Comparison of ENCODE assay signal across 9 cellular contexts in the genomic region with DNA sequence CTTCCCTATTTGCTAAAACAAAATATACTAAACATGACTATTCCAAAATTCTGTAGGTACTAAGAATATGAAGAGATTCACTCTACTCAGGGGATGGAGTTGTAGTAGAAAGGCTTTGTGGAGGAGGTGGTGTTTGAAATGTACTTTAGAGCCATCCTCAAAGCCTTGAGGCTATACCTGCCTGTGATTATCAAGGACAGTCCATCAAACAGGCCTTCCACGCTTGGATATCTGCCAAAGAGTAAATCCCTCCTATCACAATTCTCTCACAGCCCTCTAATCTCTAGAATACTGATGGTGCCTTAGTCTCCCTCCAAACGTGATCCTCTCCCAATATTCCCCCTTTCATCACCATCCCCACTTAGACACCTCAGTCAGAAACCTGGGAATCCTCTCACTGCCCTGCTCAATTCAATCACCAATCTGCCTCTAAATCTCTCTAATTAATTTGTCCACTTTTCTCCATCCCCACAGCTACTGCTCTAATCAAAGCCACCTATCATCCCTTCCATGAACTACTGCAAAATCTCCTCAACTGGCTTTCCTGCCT. TPM values are rescaled to one million over a fixed set of nuclear protein-coding genes. Genes with fewer than 3 reads are reported as not detected.
DNase-seq lines count a peak whose midpoint lies in the region; ATAC-seq and TF ChIP-seq lines count a peak whose summit lies in the region.
"Had no signal": no experiment of that assay in that cellular context is flagged by ENCODE, and none has a peak within 500 bp of the region (broad histone marks: within the 10 kb centered on the region; RNA-seq: fewer than 3 reads in every experiment).

No MANE protein-coding gene starts in this region.

- H2BK12ac ChIP-seq in mesenchymal stem cell (ENCODE audit: low read length in 2 of 2), result no peak overlapping the region

- in situ Hi-C loops in Panc1 (cut with HindIII; ENCODE audit: low pct_unique_long_range_greater_than_20kb, low sequenced_read_pairs), result no loop called here

- ATAC-seq in Panc1 (no peak), HG03025 (IDR thresholded peaks at IDR 0.05; ENCODE audit: low FRiP score, unreplicated experiment) (no peak)

- H3K9me3 Mint-ChIP-seq in Calu3 (ENCODE audit: low read depth, unreplicated experiment), result no peaks in the 10 kb centered on the region
- no peaks in the 10 kb centered on the region for H3K9me3 Mint-ChIP-seq in endothelial cell (ENCODE audit: unreplicated experiment)

- H3K9ac ChIP-seq in BLaER1 treated with 17β-estradiol and CSF1 and Interleukin-3, amounts not matched to agents 10 nM and 100 nM, result no peak overlapping the region
- peak overlapping the region; percentile 25 for H3K9ac ChIP-seq in mesenchymal stem cell (ENCODE audit: low read length)

- H3K27ac Mint-ChIP-seq in Calu3 (ENCODE audit: unreplicated experiment), result peak overlapping the region; percentile 26
- H3K27ac Mint-ChIP-seq in endothelial cell (ENCODE audit: unreplicated experiment), result no peak overlapping the region

- WGBS in mesenchymal stem cell, result 53% methylated on average over 2 of the region's 2 CpGs

- CTCF ChIA-PET in Calu3 (lab: Charles Lee), result no interaction called here
- CTCF ChIA-PET in Panc1 (lab: Charles Lee), result no interaction called here

- no peak overlapping the region for H3K4me3 Mint-ChIP-seq in Calu3 (ENCODE audit: low read depth, unreplicated experiment)
- no peak overlapping the region for H3K4me3 Mint-ChIP-seq in endothelial cell (ENCODE audit: unreplicated experiment)

- no peaks in the 10 kb centered on the region for H3K27me3 Mint-ChIP-seq in Calu3 (ENCODE audit: unreplicated experiment)
- H3K27me3 Mint-ChIP-seq in endothelial cell (ENCODE audit: unreplicated experiment), result no peaks in the 10 kb centered on the region

- no peak overlapping the region for H2BK15ac ChIP-seq in mesenchymal stem cell (ENCODE audit: low read depth, poor library complexity, severe bottlenecking)

- H3K14ac ChIP-seq in mesenchymal stem cell (ENCODE audit: low read length in 2 of 2), result no peak overlapping the region

- TF ChIP-seq CTCF in Calu3 (IDR thresholded peaks at IDR 0.05; ENCODE audit: unreplicated experiment) (no peak), Panc1 (IDR thresholded peaks at IDR 0.05) (no peak), endothelial cell (IDR thresholded peaks at IDR 0.05; ENCODE audit: unreplicated experiment) (no peak)

- no TSS peak for BruUV-seq in Calu3 (replicated peaks; lab: Mats Ljungman, UMichigan)
- TSS peak; percentile 42 for BruUV-seq in Panc1 (replicated peaks; lab: Mats Ljungman, UMichigan)

- peaks cover 0 to 42% (median 13%) of the 10 kb centered on the region in 10 experiments; a peak in 15 of 20 replicates for H3K4me1 ChIP-seq in BLaER1 treated with 17β-estradiol and CSF1 and Interleukin-3, amounts not matched to agents 10 nM and 100 nM
- H3K4me1 ChIP-seq in Panc1 (ENCODE audit: control insufficient read depth, insufficient read depth, low read length) (0 out of 2 replicates have a peak, but pooled peaks cover 4% of the 10 kb centered on the region), mesenchymal stem cell (ENCODE audit: control insufficient read depth, insufficient read depth, low read depth, low read length) (no peaks in the 10 kb centered on the region)

- H2BK5ac ChIP-seq in mesenchymal stem cell (ENCODE audit: low read depth, low read length, poor library complexity, severe bottlenecking), result no peak overlapping the region

- no peaks in the 10 kb centered on the region for H3K27me3 ChIP-seq in BLaER1 treated with 17β-estradiol and CSF1 and Interleukin-3, amounts not matched to agents 10 nM and 100 nM
- H3K27me3 ChIP-seq in Panc1 (ENCODE audit: control insufficient read depth, insufficient read depth, low read length) (no peaks in the 10 kb centered on the region), mesenchymal stem cell (ENCODE audit: control insufficient read depth in 1 of 2, insufficient read depth in 1 of 2, low read length in 2 of 2) (no peaks in the 10 kb centered on the region)

- H3K36me3 Mint-ChIP-seq in Calu3 (ENCODE audit: insufficient read depth, unreplicated experiment) (no peaks in the 10 kb centered on the region), endothelial cell (ENCODE audit: low read depth, unreplicated experiment) (peaks cover 6% of the 10 kb centered on the region)

- no peak overlapping the region for H3K4ac ChIP-seq in mesenchymal stem cell (ENCODE audit: low read depth in 1 of 2, low read length in 2 of 2)

- H4K8ac ChIP-seq in mesenchymal stem cell (ENCODE audit: low read length), result no peak overlapping the region

- no peak overlapping the region for H3K18ac ChIP-seq in mesenchymal stem cell (ENCODE audit: low read depth in 1 of 2, low read length in 2 of 2)

- H3K4me1 Mint-ChIP-seq in Calu3 (ENCODE audit: low read depth, unreplicated experiment) (peaks cover 16% of the 10 kb centered on the region), endothelial cell (ENCODE audit: unreplicated experiment) (peaks cover 8% of the 10 kb centered on the region)

- peaks cover 0 to 8% (median 1%) of the 10 kb centered on the region in 11 experiments; a peak in 4 of 22 replicates for H3K9me3 ChIP-seq in BLaER1 treated with 17β-estradiol and CSF1 and Interleukin-3, amounts not matched to agents 10 nM and 100 nM (replicated peaks in 1 of 11)
- H3K9me3 ChIP-seq in Panc1 (ENCODE audit: control insufficient read depth, insufficient read depth, low read depth, low read length), result no peaks in the 10 kb centered on the region
- no peaks in the 10 kb centered on the region for H3K9me3 ChIP-seq in mesenchymal stem cell (ENCODE audit: control insufficient read depth, low read length)

- no peak overlapping the region for H3K23ac ChIP-seq in mesenchymal stem cell (ENCODE audit: low read length in 2 of 2)

- H2AFZ ChIP-seq in mesenchymal stem cell (ENCODE audit: low read depth, low read length), result no peak overlapping the region

- no peak for DNase-seq in Calu3
- no peak for DNase-seq in Panc1 (ENCODE audit: low read depth, low spot score)
- no peak for DNase-seq in mesenchymal stem cell
- no peak for DNase-seq in endothelial cell (ENCODE audit: low spot score)
- no peak for DNase-seq in SHP77 treated with DMSO at 0.1 percent for 48 hours (lab: John Stamatoyannopoulos, UW)
- DNase-seq: DND-41, NCI-H1092 had no signal

- no peak overlapping the region for H3K27ac ChIP-seq in BLaER1 treated with 17β-estradiol and CSF1 and Interleukin-3, amounts not matched to agents 10 nM and 100 nM
- H3K27ac ChIP-seq in Panc1 (ENCODE audit: low read length) (no peak overlapping the region), mesenchymal stem cell (ENCODE audit: low read length, poor library complexity, severe bottlenecking) (no peak overlapping the region)

- H3K4me2 ChIP-seq in BLaER1 treated with 17β-estradiol and CSF1 and Interleukin-3, amounts not matched to agents 10 nM and 100 nM, result peak overlapping the region in 7 of 11 experiments; percentile 0 to 21 (median 6); a peak in 5 of 22 replicates
- no peak overlapping the region for H3K4me2 ChIP-seq in mesenchymal stem cell (ENCODE audit: low read length, poor library complexity, severe bottlenecking)

- POLR2A ChIA-PET in Panc1 (lab: Charles Lee), result no interaction called here

- intact Hi-C loops in Calu3 (cut with micrococcal nuclease; ENCODE audit: unreplicated experiment), result no loop called here
- intact Hi-C loops in Panc1 (cut with micrococcal nuclease; ENCODE audit: unreplicated experiment), result no loop called here

- H2AK5ac ChIP-seq in mesenchymal stem cell (ENCODE audit: low read length, severe bottlenecking), result no peak overlapping the region

- H3K36me3 ChIP-seq in BLaER1 treated with 17β-estradiol and CSF1 and Interleukin-3, amounts not matched to agents 10 nM and 100 nM, result peaks cover 24 to 65% (median 36%) of the 10 kb centered on the region in 11 experiments
- H3K36me3 ChIP-seq in Panc1 (ENCODE audit: control insufficient read depth, insufficient read depth, low read length) (no peaks in the 10 kb centered on the region), mesenchymal stem cell (ENCODE audit: control insufficient read depth in 1 of 2, insufficient read depth in 2 of 2, low read depth in 1 of 2, low read length in 2 of 2) (peaks cover 6 to 19% of the 10 kb centered on the region in 2 experiments)

- H4K20me1 ChIP-seq in BLaER1 treated with 17β-estradiol and CSF1 and Interleukin-3, amounts not matched to agents 10 nM and 100 nM, result peaks cover 46 to 100% (median 72%) of the 10 kb centered on the region in 11 experiments

- H3K4me3 ChIP-seq in BLaER1 treated with 17β-estradiol and CSF1 and Interleukin-3, amounts not matched to agents 10 nM and 100 nM, result no peak overlapping the region
- no peak overlapping the region for H3K4me3 ChIP-seq in Panc1 (ENCODE audit: low read depth in 2 of 2, low read length in 2 of 2)
- H3K4me3 ChIP-seq in mesenchymal stem cell (ENCODE audit: insufficient read depth in 1 of 2, low read depth in 1 of 2, low read length in 2 of 2), result no peak overlapping the region

- no peak overlapping the region for H2BK120ac ChIP-seq in mesenchymal stem cell (ENCODE audit: low read depth, low read length)

- H4K91ac ChIP-seq in mesenchymal stem cell (ENCODE audit: low read length), result no peak overlapping the region

- H3K79me1 ChIP-seq in mesenchymal stem cell (replicated peaks; ENCODE audit: low read length, poor library complexity, severe bottlenecking), result peaks cover 17% of the 10 kb centered on the region

RNA-seq across cellular contexts. Expression of a gene that starts 13.1 kb away (rescaled TPM):
- total RNA-seq in Calu3 (2022) (36.8 and 40.0 TPM in 2 replicates), Panc1 (2021; ENCODE audit: unreplicated experiment) (28.7 TPM), endothelial cell (ENCODE audit: unreplicated experiment) (35.3 TPM)
- 7.9 TPM for polyA plus RNA-seq in Panc1 (2012; ENCODE audit: insufficient read length)
- polyA plus RNA-seq in mesenchymal stem cell (2013, experiment 1 of 2), result 25.2 TPM
- polyA plus RNA-seq in mesenchymal stem cell (2013, experiment 2 of 2), result 22.5 TPM
